ENCODE assay signal across 8 cellular contexts in the genomic region with DNA sequence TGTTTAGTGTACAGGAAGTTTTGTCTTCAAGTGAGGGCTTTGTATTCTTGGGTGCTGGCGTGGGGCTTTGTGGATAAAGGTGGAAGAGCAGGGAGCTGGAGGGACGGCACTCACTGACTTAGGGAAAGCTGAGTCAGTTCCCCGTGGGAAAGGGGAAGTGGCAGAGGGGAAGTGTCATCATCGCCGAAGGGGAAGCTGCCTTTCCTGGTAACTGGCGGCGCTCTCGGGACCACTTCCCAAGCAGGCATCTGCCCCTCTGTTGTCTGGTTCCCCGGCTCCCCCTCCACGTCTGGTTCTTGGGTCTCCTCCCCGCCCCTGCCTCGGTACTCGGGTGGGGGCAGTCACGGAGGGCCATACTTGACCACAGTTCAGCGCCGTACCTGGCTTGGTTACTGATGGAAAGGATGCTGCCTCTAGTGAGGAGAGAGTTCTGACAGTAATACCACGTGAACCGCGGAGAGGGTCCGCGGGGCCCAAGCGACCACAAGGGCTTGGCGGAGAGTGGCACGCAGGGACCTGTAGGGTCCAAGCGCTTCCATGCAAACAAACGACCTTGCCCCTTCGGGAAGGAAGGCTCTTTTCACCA. TPM values are rescaled to one million over a fixed set of nuclear protein-coding genes. Genes with fewer than 3 reads are reported as not detected.
DNase-seq lines count a peak whose midpoint lies in the region; ATAC-seq and TF ChIP-seq lines count a peak whose summit lies in the region.

No MANE protein-coding gene starts in this region.

- H3K9me3 Mint-ChIP-seq in T-cell: no peaks in the 10 kb centered on the region
- H3K9me3 Mint-ChIP-seq in dendritic cell treated with granulocyte-macrophage colony-stimulating factor and Interleukin-4, amounts not matched to agents 40 ng/mL and 50 ng/mL, for 4 days: no peaks in the 10 kb centered on the region

- TF ChIP-seq CTCF in left lung (IDR thresholded peaks at IDR 0.05): peak in 1 of 2 donors; percentile 9

- H3K4me3 Mint-ChIP-seq in T-cell: peak overlapping the region; percentile 87 to 100 (median 94)
- H3K4me3 Mint-ChIP-seq in dendritic cell treated with granulocyte-macrophage colony-stimulating factor and Interleukin-4, amounts not matched to agents 40 ng/mL and 50 ng/mL, for 4 days: peak overlapping the region; percentile 93

- no peaks in the 10 kb centered on the region for H3K36me3 ChIP-seq in ES-I3 (ENCODE audit: insufficient read depth, low read length)
- H3K36me3 ChIP-seq in left lung: peaks cover 0 to 31% of the 10 kb centered on the region in 2 donors

- peaks cover 8% of the 10 kb centered on the region for H3K4me1 ChIP-seq in ES-I3 (ENCODE audit: insufficient read depth, low read length)
- H3K4me1 ChIP-seq in left lung: peaks cover 26 to 54% of the 10 kb centered on the region in 2 donors

- CTCF ChIA-PET in T-cell (lab: Charles Lee): interaction anchor here (0.6 to 0.7 kb wide), 2 partner anchors 8 to 20 kb away, joined by 3 read pairs; no protein-coding TSS in a partner anchor

- peaks cover 3% of the 10 kb centered on the region for H3K36me3 Mint-ChIP-seq in T-cell
- H3K36me3 Mint-ChIP-seq in dendritic cell treated with granulocyte-macrophage colony-stimulating factor and Interleukin-4, amounts not matched to agents 40 ng/mL and 50 ng/mL, for 4 days (ENCODE audit: low read depth): peaks cover 47% of the 10 kb centered on the region

- peak overlapping the region; percentile 63 to 82 for H3K4me3 ChIP-seq in left lung

- H3K27me3 Mint-ChIP-seq in T-cell: no peaks in the 10 kb centered on the region
- H3K27me3 Mint-ChIP-seq in dendritic cell treated with granulocyte-macrophage colony-stimulating factor and Interleukin-4, amounts not matched to agents 40 ng/mL and 50 ng/mL, for 4 days: no peaks in the 10 kb centered on the region

- DNase-seq in T-cell (peak in 15 of 34 experiments; percentile 33 to 67 (median 47)), left lung (peak; percentile 88 to 89)
- DNase-seq in stimulated activated CD8-positive, alpha-beta memory T cell treated with anti-CD3 and anti-CD28 coated beads, Interleukin-7, amount 100 ng/mL, for 4 hours (ENCODE audit: low read depth in 2 of 2): peak; percentile 62 to 63
- no peak for DNase-seq in stimulated activated naive CD4-positive, alpha-beta T cell treated with Interleukin-2 at 50 U/mL for 16 hours (lab: John Stamatoyannopoulos, UW)

- peak overlapping the region; percentile 99 to 100 for H3K27ac ChIP-seq in left lung

- peak overlapping the region; percentile 80 for H3K9ac ChIP-seq in ES-I3 (ENCODE audit: low read depth, low read length)

- H3K9me3 ChIP-seq in ES-I3 (ENCODE audit: control insufficient read depth, insufficient read depth, low read length) (no peaks in the 10 kb centered on the region), left lung (no peaks in the 10 kb centered on the region)

- POLR2A ChIA-PET in T-cell (lab: Charles Lee): interaction anchor here in 1 of 2 donors (0.8 to 1.8 kb wide), 3 partner anchors 8 to 14 kb away, joined by 3 to 7 read pairs (median 5); a partner anchor contains a TSS

- ATAC-seq in HG03097 (IDR thresholded peaks at IDR 0.05; ENCODE audit: low FRiP score, unreplicated experiment) (peak; percentile 1), T-cell (replicated peaks in 1 of 4) (no peak), left lung (peak; percentile 8), HG02852 (IDR thresholded peaks at IDR 0.05; ENCODE audit: unreplicated experiment) (no peak)

- peak overlapping the region; percentile 96 to 98 for H3K27ac Mint-ChIP-seq in T-cell
- peak overlapping the region; percentile 98 for H3K27ac Mint-ChIP-seq in dendritic cell treated with granulocyte-macrophage colony-stimulating factor and Interleukin-4, amounts not matched to agents 40 ng/mL and 50 ng/mL, for 4 days

- intact Hi-C loops in dendritic cell treated with granulocyte-macrophage colony-stimulating factor and Interleukin-4, amounts not matched to agents 40 ng/mL and 50 ng/mL, for 4 days (cut with micrococcal nuclease): loop anchor here (1.0 to 10.0 kb wide), 4 partner anchors 8 to 312 kb away; a partner anchor contains a TSS
- intact Hi-C loops in left lung (cut with DNase I): no loop called here

- H3K4me1 Mint-ChIP-seq in T-cell: peaks cover 51 to 69% (median 62%) of the 10 kb centered on the region in 3 donors
- peaks cover 65% of the 10 kb centered on the region for H3K4me1 Mint-ChIP-seq in dendritic cell treated with granulocyte-macrophage colony-stimulating factor and Interleukin-4, amounts not matched to agents 40 ng/mL and 50 ng/mL, for 4 days (ENCODE audit: low read depth)

- no peaks in the 10 kb centered on the region for H3K27me3 ChIP-seq in left lung

RNA-seq across cellular contexts. Expression of a gene that starts 9.0 kb away (rescaled TPM):
- total RNA-seq in T-cell (100 to 1,000 TPM in 3 of 5 donors, 10 to 100 TPM in 2; 87.3 to 180 (median 108) TPM), left lung (10 to 100 TPM; 37.6 to 49.2 TPM)

RNA-seq across cellular contexts. Expression of a gene that starts 11.8 kb away (rescaled TPM):
- total RNA-seq in T-cell: 10 to 100 TPM in 2 of 5 donors, 1 to 10 TPM in 3; 5.8 to 27.1 (median 8.4) TPM
- total RNA-seq in left lung: 1 to 10 TPM; 5.7 to 6.5 TPM

RNA-seq across cellular contexts. Expression of a gene that starts 14.3 kb away (rescaled TPM):
- 10 to 100 TPM; 15.8 to 40.6 (median 33.6) TPM for total RNA-seq in T-cell
- 10 to 100 TPM; 60.5 to 72.6 TPM for total RNA-seq in left lung

RNA-seq across cellular contexts. Expression of a gene that starts 14.8 kb away (rescaled TPM):
- 10 to 100 TPM in 2 of 5 donors, 1 to 10 TPM in 3; 5.5 to 12.4 (median 8.4) TPM for total RNA-seq in T-cell
- total RNA-seq in left lung: 10 to 100 TPM in 1 of 2 donors, 1 to 10 TPM in 1; 9.8 to 12.3 TPM

RNA-seq across cellular contexts. Expression of a gene that starts 45.5 kb away (rescaled TPM):
- 100 to 1,000 TPM; 250 to 331 (median 274) TPM for total RNA-seq in T-cell
- total RNA-seq in left lung: 100 to 1,000 TPM in 1 of 2 donors, 10 to 100 TPM in 1; 95.3 to 118 TPM

Comparison
In these comparisons a context has a peak if more than half of its experiments do, and no peak if none do; other contexts are left out.
1. ATAC-seq: peak in HG03097 (single experiment) and left lung (single experiment); none in T-cell (0 of 4) and HG02852 (single experiment).